Comparison of ENCODE assay signal across 21 cellular contexts in the genomic region with DNA sequence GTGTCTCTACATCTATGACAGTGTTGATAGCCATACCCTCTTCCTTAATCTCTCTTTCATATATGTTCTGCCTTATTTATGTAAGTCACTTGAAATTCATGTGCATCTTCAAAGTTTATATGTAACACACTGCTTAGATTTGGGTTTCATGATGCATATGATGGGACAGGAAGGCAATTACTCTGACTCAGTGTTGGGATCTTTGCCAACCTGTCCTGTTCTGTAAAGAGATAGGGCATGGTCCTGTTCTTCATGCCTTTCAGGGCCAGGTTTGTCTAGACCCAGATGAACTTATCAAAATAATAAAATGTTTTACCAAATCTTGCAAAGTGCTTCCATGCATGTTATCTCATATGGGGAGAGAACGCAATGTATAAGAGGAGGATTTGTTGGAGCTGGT.
A peak's percentile ranks its signal among the peaks of the same experiment; 100 is the strongest.
DNase-seq lines count a peak whose midpoint lies in the region; ATAC-seq, FAIRE-seq and TF ChIP-seq lines count a peak whose summit lies in the region.
"Had no signal": no experiment of that assay in that cellular context is flagged by ENCODE, and none has a peak within 500 bp of the region (broad histone marks: within the 10 kb centered on the region; RNA-seq: fewer than 3 reads in every experiment).

No MANE protein-coding gene starts in this region.

- POLR2A ChIA-PET in activated CD8-positive, alpha-beta T cell treated with anti-CD3 and anti-CD28 coated beads for 36 hours (lab: Charles Lee), result no interaction called here
- POLR2A ChIA-PET in CD4-positive, alpha-beta memory T cell (lab: Charles Lee; ENCODE audit: partially characterized antibody), result no interaction called here

- TF ChIP-seq CTCF in activated CD8-positive, alpha-beta T cell treated with anti-CD3 and anti-CD28 coated beads for 36 hours (IDR thresholded peaks at IDR 0.05), result no peak

- CTCF ChIA-PET in activated CD8-positive, alpha-beta T cell treated with anti-CD3 and anti-CD28 coated beads for 36 hours (lab: Charles Lee), result no interaction called here
- CTCF ChIA-PET in CD4-positive, alpha-beta memory T cell (lab: Charles Lee; ENCODE audit: partially characterized antibody), result no interaction called here

- no peak for ATAC-seq in activated CD8-positive, alpha-beta T cell treated with anti-CD3 and anti-CD28 coated beads for 36 hours

- H3K36me3 ChIP-seq in small intestine (ENCODE audit: control insufficient read depth in 2 of 2, insufficient read depth in 2 of 2, low read length in 2 of 2), result peaks cover 0 to 5% of the 10 kb centered on the region in 2 donors
- no peaks in the 10 kb centered on the region for H3K36me3 ChIP-seq in CD4-positive, alpha-beta memory T cell (ENCODE audit: insufficient read depth, low read length)
- H3K36me3 ChIP-seq: BLaER1 treated with 17β-estradiol and CSF1 and Interleukin-3, amounts not matched to agents 10 nM and 100 nM had no signal

- H3K9me3 Mint-ChIP-seq in activated CD8-positive, alpha-beta T cell treated with anti-CD3 and anti-CD28 coated beads for 36 hours, result no peaks in the 10 kb centered on the region
- H3K9me3 Mint-ChIP-seq in CD4-positive, alpha-beta memory T cell, result peaks cover 0 to 4% (median under 1%) of the 10 kb centered on the region in 8 donors

- H3K27me3 ChIP-seq in small intestine (ENCODE audit: control insufficient read depth in 2 of 2, insufficient read depth in 2 of 2, low read length in 2 of 2), result no peaks in the 10 kb centered on the region
- no peaks in the 10 kb centered on the region for H3K27me3 ChIP-seq in CD4-positive, alpha-beta memory T cell (ENCODE audit: insufficient read depth, low read length)
- H3K27me3 ChIP-seq: BLaER1 treated with 17β-estradiol and CSF1 and Interleukin-3, amounts not matched to agents 10 nM and 100 nM had no signal

- WGBS in small intestine, 3 donors, result 92 to 97% (median 94%) methylated on average over 1 of the region's 1 CpG

- H3K4me1 ChIP-seq in small intestine (ENCODE audit: control insufficient read depth in 2 of 2, insufficient read depth in 1 of 2, low read depth in 1 of 2, low read length in 1 of 2), result no peaks in the 10 kb centered on the region
- no peaks in the 10 kb centered on the region for H3K4me1 ChIP-seq in CD4-positive, alpha-beta memory T cell (ENCODE audit: insufficient read depth, low read length)

- no peaks in the 10 kb centered on the region for H3K9me3 ChIP-seq in small intestine (ENCODE audit: control insufficient read depth, low read depth)
- no peaks in the 10 kb centered on the region for H3K9me3 ChIP-seq in CD4-positive, alpha-beta memory T cell (ENCODE audit: control insufficient read depth in 1 of 2, low read length in 2 of 2)
- H3K9me3 ChIP-seq: BLaER1 treated with 17β-estradiol and CSF1 and Interleukin-3, amounts not matched to agents 10 nM and 100 nM had no signal

- FAIRE-seq in small intestine (lab: Jason Lieb, UNC), result no peak
- FAIRE-seq: GM19239, H1, RCC 7860 had no signal

- intact Hi-C loops in activated CD8-positive, alpha-beta T cell treated with anti-CD3 and anti-CD28 coated beads for 36 hours (cut with micrococcal nuclease), result no loop called here
- intact Hi-C loops in CD4-positive, alpha-beta memory T cell (cut with micrococcal nuclease), result no loop called here

- H3K27ac Mint-ChIP-seq in activated CD8-positive, alpha-beta T cell treated with anti-CD3 and anti-CD28 coated beads for 36 hours, result no peak overlapping the region
- H3K27ac Mint-ChIP-seq in CD4-positive, alpha-beta memory T cell, result no peak overlapping the region
- H3K27ac Mint-ChIP-seq: CD8-positive, alpha-beta memory T cell had no signal

- no peaks in the 10 kb centered on the region for H3K27me3 Mint-ChIP-seq in activated CD8-positive, alpha-beta T cell treated with anti-CD3 and anti-CD28 coated beads for 36 hours
- H3K27me3 Mint-ChIP-seq in CD4-positive, alpha-beta memory T cell, result no peaks in the 10 kb centered on the region
- H3K27me3 Mint-ChIP-seq: CD8-positive, alpha-beta memory T cell had no signal

- DNase-seq in Daoy (ENCODE audit: low read depth), result peak; percentile 50
- DNase-seq in HT1080 (ENCODE audit: low read depth), result peak; percentile 74
- peak; percentile 31 for DNase-seq in RPMI7951 (ENCODE audit: low read depth)
- peak; percentile 1 for DNase-seq in small intestine
- DNase-seq in activated CD8-positive, alpha-beta T cell treated with anti-CD3 and anti-CD28 coated beads for 36 hours, result no peak
- no peak for DNase-seq in CD4-positive, alpha-beta memory T cell
- no peak for DNase-seq in NCI-H2107 treated with DMSO at 0.1 percent for 48 hours (lab: John Stamatoyannopoulos, UW; ENCODE audit: unreplicated experiment)
- DNase-seq: ACHN; Calu3; CD8-positive, alpha-beta memory T cell; NCI-H1092 treated with DMSO at 0.1 percent for 48 hours; NCI-H1436 treated with DMSO at 0.1 percent for 48 hours; NCI-H1930; NCI-H345; SHP77; SW 1271 had no signal

- no peaks in the 10 kb centered on the region for H3K36me3 Mint-ChIP-seq in activated CD8-positive, alpha-beta T cell treated with anti-CD3 and anti-CD28 coated beads for 36 hours (ENCODE audit: low read depth)
- no peaks in the 10 kb centered on the region for H3K36me3 Mint-ChIP-seq in CD4-positive, alpha-beta memory T cell
- H3K36me3 Mint-ChIP-seq: CD8-positive, alpha-beta memory T cell had no signal

- no peak overlapping the region for H3K27ac ChIP-seq in small intestine (ENCODE audit: low read depth in 1 of 2, low read length in 1 of 2)
- H3K27ac ChIP-seq in CD4-positive, alpha-beta memory T cell (ENCODE audit: low read depth, low read length), result no peak overlapping the region
- H3K27ac ChIP-seq: BLaER1 treated with 17β-estradiol and CSF1 and Interleukin-3, amounts not matched to agents 10 nM and 100 nM; SK-N-MC had no signal

- H3K4me3 Mint-ChIP-seq in activated CD8-positive, alpha-beta T cell treated with anti-CD3 and anti-CD28 coated beads for 36 hours, result no peak overlapping the region
- H3K4me3 Mint-ChIP-seq in CD4-positive, alpha-beta memory T cell, result no peak overlapping the region
- H3K4me3 Mint-ChIP-seq: CD8-positive, alpha-beta memory T cell had no signal

- no peak overlapping the region for H3K4me3 ChIP-seq in small intestine (ENCODE audit: low read depth in 1 of 2, low read length in 2 of 2)
- no peak overlapping the region for H3K4me3 ChIP-seq in CD4-positive, alpha-beta memory T cell (ENCODE audit: low read length in 2 of 2)
- H3K4me3 ChIP-seq: BLaER1 treated with 17β-estradiol and CSF1 and Interleukin-3, amounts not matched to agents 10 nM and 100 nM; SK-N-MC had no signal

- H3K4me1 Mint-ChIP-seq in activated CD8-positive, alpha-beta T cell treated with anti-CD3 and anti-CD28 coated beads for 36 hours (ENCODE audit: low read depth), result no peaks in the 10 kb centered on the region
- no peaks in the 10 kb centered on the region for H3K4me1 Mint-ChIP-seq in CD4-positive, alpha-beta memory T cell
- H3K4me1 Mint-ChIP-seq: CD8-positive, alpha-beta memory T cell had no signal

Comparison
In these comparisons a context has a peak if more than half of its experiments do, and no peak if none do; other contexts are left out.
1. DNase-seq: peak in Daoy (single experiment), HT1080 (single experiment), RPMI7951 (single experiment) and small intestine (single experiment); none in activated CD8-positive, alpha-beta T cell treated with anti-CD3 and anti-CD28 coated beads for 36 hours (single experiment), CD4-positive, alpha-beta memory T cell (0 of 5) and NCI-H2107 treated with DMSO at 0.1 percent for 48 hours (single experiment).